21 cellular contexts compared by ENCODE assay signal in the genomic region with DNA sequence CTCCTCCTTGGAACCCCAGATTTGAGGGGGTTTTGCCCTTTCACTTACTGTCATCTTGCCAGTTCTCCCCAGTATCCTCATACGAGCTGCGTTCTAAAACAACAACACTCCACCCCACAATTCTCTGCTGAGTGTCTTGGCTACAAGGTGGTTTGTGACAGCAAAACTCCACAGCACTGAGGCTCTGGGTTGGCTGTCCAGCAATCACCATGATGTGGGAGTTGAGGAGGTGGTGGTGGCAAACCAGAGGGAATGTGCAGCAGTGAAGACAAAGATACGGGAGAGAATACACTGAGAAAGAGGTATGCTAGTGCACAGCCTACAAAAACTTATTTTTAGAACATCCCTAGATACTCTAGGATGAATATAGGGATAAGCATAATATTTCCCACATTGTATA.
"Had no signal": no experiment of that assay in that cellular context is flagged by ENCODE, and none has a peak within 500 bp of the region (broad histone marks: within the 10 kb centered on the region; RNA-seq: fewer than 3 reads in every experiment).

No MANE protein-coding gene starts in this region.

- DNase-seq: dermis blood vessel endothelial cell; effector CD4-positive, alpha-beta T cell; effector memory CD4-positive, alpha-beta T cell; foreskin keratinocyte; heart left ventricle; hypothalamus; immature natural killer cell; islet precursor cell; kidney; kidney glomerular epithelial cell; left colon; left ventricle myocardium inferior; lower lobe of right lung; mesenchymal stem cell; mucosa of descending colon had no signal

- H3K4me3 ChIP-seq: coronary artery, dorsolateral prefrontal cortex, esophagus muscularis mucosa, gastroesophageal sphincter, heart left ventricle, hepatocyte, left ventricle myocardium inferior, lower lobe of right lung, mucosa of descending colon had no signal

- H3K9me3 ChIP-seq: esophagus muscularis mucosa, gastroesophageal sphincter, heart left ventricle, left ventricle myocardium inferior, lower lobe of right lung, mucosa of descending colon had no signal

- H3K4me1 ChIP-seq: esophagus muscularis mucosa, foreskin keratinocyte, gastroesophageal sphincter, left ventricle myocardium inferior, lower lobe of right lung had no signal

- ATAC-seq: foreskin keratinocyte, gastroesophageal sphincter, heart left ventricle, left colon, left lobe of liver, lower lobe of right lung, mucosa of descending colon had no signal

- H3K27ac ChIP-seq: coronary artery, dorsolateral prefrontal cortex, esophagus muscularis mucosa, foreskin keratinocyte, gastroesophageal sphincter, heart left ventricle, hepatocyte, left ventricle myocardium inferior, lower lobe of right lung had no signal

- H3K36me3 ChIP-seq: esophagus muscularis mucosa, gastroesophageal sphincter, heart left ventricle, left ventricle myocardium inferior, lower lobe of right lung had no signal
